ENCODE assay signal across 8 cellular contexts in genomic region chr1:165826565-165826964, GRCh38. TPM values are rescaled to one million over a fixed set of nuclear protein-coding genes. Genes with fewer than 3 reads are reported as not detected.
DNase-seq lines count a peak whose midpoint lies in the region; ATAC-seq and TF ChIP-seq lines count a peak whose summit lies in the region.

No MANE protein-coding gene starts in this region.

- intact Hi-C loops in CD4-positive, alpha-beta T cell (cut with DNase I, micrococcal nuclease): loop anchor here (5.0 kb wide), 2 partner anchors 59 to 129 kb away; partner anchors contain the start of genes TMCO1 (in 2 of the 2) and ALDH9A1 (in 1 of the 2)

- H3K4me1 ChIP-seq in MM.1S (ENCODE audit: low read length) (peaks cover 6% of the 10 kb centered on the region), neural progenitor cell (peaks cover 9% of the 10 kb centered on the region)

- TF ChIP-seq CTCF in CD4-positive, alpha-beta T cell (IDR thresholded peaks at IDR 0.05): no peak
- TF ChIP-seq CTCF in MM.1S (IDR thresholded peaks at IDR 0.05; ENCODE audit: low read length) (no peak), chondrocyte (IDR thresholded peaks at IDR 0.05) (no peak), neural progenitor cell (IDR thresholded peaks at IDR 0.05) (no peak)

- H4K20me1 ChIP-seq in MM.1S (ENCODE audit: insufficient read depth, low read length) (peaks cover 10% of the 10 kb centered on the region; the same call in 1 of the 2 replicates), neural progenitor cell (ENCODE audit: low read depth) (peaks cover 10% of the 10 kb centered on the region)

- peak overlapping the region; percentile 73 for H3K4me3 ChIP-seq in MM.1S (ENCODE audit: low read length)
- peak overlapping the region; percentile 89 for H3K4me3 ChIP-seq in neural progenitor cell

- no peaks in the 10 kb centered on the region for H3K9me3 Mint-ChIP-seq in CD4-positive, alpha-beta T cell
- H3K9me3 Mint-ChIP-seq in chondrocyte (ENCODE audit: low read depth) (no peaks in the 10 kb centered on the region), neural progenitor cell (no peaks in the 10 kb centered on the region)

- H3K4me3 Mint-ChIP-seq in CD4-positive, alpha-beta T cell: peak overlapping the region; percentile 87
- peak overlapping the region; percentile 78 for H3K4me3 Mint-ChIP-seq in chondrocyte (ENCODE audit: unreplicated experiment)
- peak overlapping the region; percentile 90 for H3K4me3 Mint-ChIP-seq in neural progenitor cell

- no peak for DNase-seq in CD4-positive, alpha-beta T cell
- no peak for DNase-seq in MM.1S
- DNase-seq in chondrocyte (ENCODE audit: low spot score): no peak
- no peak for DNase-seq in neural progenitor cell (ENCODE audit: low spot score)
- no peak for DNase-seq in COR-L47 (lab: John Stamatoyannopoulos, UW)
- no peak for DNase-seq in activated CD4-positive, CD25-positive, alpha-beta regulatory T cell (lab: John Stamatoyannopoulos, UW)
- DNase-seq in kidney tubule cell (ENCODE audit: low spot score): no peak

- H3F3A ChIP-seq in MM.1S (ENCODE audit: insufficient read depth, low read length) (peaks cover 7% of the 10 kb centered on the region), neural progenitor cell (ENCODE audit: low read depth) (peaks cover 27% of the 10 kb centered on the region)

- H3K79me2 ChIP-seq in MM.1S (ENCODE audit: low read length) (peaks cover 40% of the 10 kb centered on the region), neural progenitor cell (ENCODE audit: low read depth) (peaks cover 36% of the 10 kb centered on the region)

- H3K27me3 Mint-ChIP-seq in CD4-positive, alpha-beta T cell: peaks cover 4% of the 10 kb centered on the region
- H3K27me3 Mint-ChIP-seq in chondrocyte (ENCODE audit: low read depth) (no peaks in the 10 kb centered on the region), neural progenitor cell (ENCODE audit: insufficient read depth, low read depth) (peaks cover 5% of the 10 kb centered on the region)

- H3K27ac Mint-ChIP-seq in CD4-positive, alpha-beta T cell: peak overlapping the region; percentile 31
- H3K27ac Mint-ChIP-seq in chondrocyte (ENCODE audit: unreplicated experiment): no peak overlapping the region
- no peak overlapping the region for H3K27ac Mint-ChIP-seq in neural progenitor cell

- H3K9ac ChIP-seq in MM.1S (ENCODE audit: low read length): no peak overlapping the region
- H3K9ac ChIP-seq in neural progenitor cell: no peak overlapping the region

- no peaks in the 10 kb centered on the region for H3K36me3 ChIP-seq in MM.1S (replicated peaks; ENCODE audit: insufficient read depth, low read length)
- H3K36me3 ChIP-seq in neural progenitor cell: no peaks in the 10 kb centered on the region

- CTCF ChIA-PET in CD4-positive, alpha-beta T cell (lab: Charles Lee): no interaction called here

- H3K36me3 Mint-ChIP-seq in CD4-positive, alpha-beta T cell (ENCODE audit: low read depth): peaks cover 7% of the 10 kb centered on the region
- H3K36me3 Mint-ChIP-seq in chondrocyte (ENCODE audit: low read depth) (no peaks in the 10 kb centered on the region), neural progenitor cell (peaks cover 7% of the 10 kb centered on the region)

- H3K4me1 Mint-ChIP-seq in CD4-positive, alpha-beta T cell (ENCODE audit: low read depth): peaks cover 23% of the 10 kb centered on the region
- peaks cover 20% of the 10 kb centered on the region for H3K4me1 Mint-ChIP-seq in chondrocyte (ENCODE audit: low read depth)
- peaks cover 23% of the 10 kb centered on the region for H3K4me1 Mint-ChIP-seq in neural progenitor cell

- H3K9me2 ChIP-seq in MM.1S (replicated peaks; ENCODE audit: insufficient read depth, low read length): no peaks in the 10 kb centered on the region

- H3K9me3 ChIP-seq in CD4-positive, alpha-beta T cell (ENCODE audit: control insufficient read depth, low read length): no peaks in the 10 kb centered on the region
- H3K9me3 ChIP-seq in MM.1S (replicated peaks; ENCODE audit: insufficient read depth, low read length) (no peaks in the 10 kb centered on the region), neural progenitor cell (ENCODE audit: low read depth) (no peaks in the 10 kb centered on the region)

- H3K27me3 ChIP-seq in CD4-positive, alpha-beta T cell (ENCODE audit: control insufficient read depth, insufficient read depth, low read length): no peaks in the 10 kb centered on the region
- H3K27me3 ChIP-seq in MM.1S (replicated peaks; ENCODE audit: insufficient read depth, low read length) (no peaks in the 10 kb centered on the region), neural progenitor cell (no peaks in the 10 kb centered on the region)

- no peak for ATAC-seq in CD4-positive, alpha-beta T cell (ENCODE audit: poor library complexity)
- ATAC-seq in activated CD4-positive, CD25-positive, alpha-beta regulatory T cell treated with anti-CD3 and anti-CD28 coated beads, Interleukin-2, amount 50 U/mL, for 24 hours: no peak

- H3K27ac ChIP-seq in CD4-positive, alpha-beta T cell (ENCODE audit: low read depth, low read length): no peak overlapping the region
- H3K27ac ChIP-seq in MM.1S (ENCODE audit: low read length) (no peak overlapping the region), neural progenitor cell (no peak overlapping the region)

- POLR2A ChIA-PET in CD4-positive, alpha-beta T cell (lab: Charles Lee): interaction anchor here (0.8 to 1.7 kb wide), 3 partner anchors 45 to 128 kb away, joined by 3 to 8 read pairs (median 3); partner anchors contain the start of genes ALDH9A1 and TMCO1

- H2AFZ ChIP-seq in MM.1S (ENCODE audit: low read length) (peak overlapping the region; percentile 18), neural progenitor cell (replicated peaks) (peak overlapping the region; percentile 27)

- H3K4me2 ChIP-seq in MM.1S (ENCODE audit: low read depth, low read length): peak overlapping the region; percentile 46
- H3K4me2 ChIP-seq in neural progenitor cell: peak overlapping the region; percentile 88

RNA-seq across cellular contexts. Expression of gene UCK2, which starts 0.8 kb away (rescaled TPM):
- under 1 TPM; 0.67 to 0.71 TPM for total RNA-seq in CD4-positive, alpha-beta T cell
- total RNA-seq in chondrocyte (42.1 to 52.2 TPM (median 44.2 TPM) in 3 replicates), neural progenitor cell (ENCODE audit: low replicate concordance) (43.8 and 67.6 TPM in 2 replicates)

RNA-seq across cellular contexts. Expression of gene TMCO1, which starts 57.9 kb away (rescaled TPM):
- total RNA-seq in CD4-positive, alpha-beta T cell: 10 to 100 TPM; 25.7 to 27.4 TPM
- total RNA-seq in chondrocyte (89.0 to 114 TPM (median 98.6 TPM) in 3 replicates), neural progenitor cell (ENCODE audit: low replicate concordance) (51.2 and 89.4 TPM in 2 replicates)

Comparison
In these comparisons a context has a peak if more than half of its experiments do, and no peak if none do; other contexts are left out.
1. RNA of gene UCK2, which starts 0.8 kb away (total RNA-seq): 42.1 to 52.2 TPM in chondrocyte and 43.8 to 67.6 TPM in neural progenitor cell; 0.67 to 0.71 TPM in CD4-positive, alpha-beta T cell; every median in the first group is over 10 times any median in the second.
2. Peak in every context shown above with its lines, with median percentiles within 50 percentile points of each other: H3K4me3 Mint-ChIP-seq.